ENCODE assay signal across 9 cellular contexts in genomic region chr15:51077565-51078153, GRCh38. TPM values are rescaled to one million over a fixed set of nuclear protein-coding genes. Genes with fewer than 3 reads are reported as not detected.
DNase-seq lines count a peak whose midpoint lies in the region; ATAC-seq and TF ChIP-seq lines count a peak whose summit lies in the region.
"Had no signal": no experiment of that assay in that cellular context is flagged by ENCODE, and none has a peak within 500 bp of the region (broad histone marks: within the 10 kb centered on the region; RNA-seq: fewer than 3 reads in every experiment).

No MANE protein-coding gene starts in this region.

- H3K27me3 Mint-ChIP-seq in T-cell: peaks cover 10 to 16% of the 10 kb centered on the region in 2 donors

- peak in 1 of 3 donors; percentile 32 for TF ChIP-seq POLR2A in body of pancreas (IDR thresholded peaks at IDR 0.05)

- H3K9me3 Mint-ChIP-seq in T-cell: no peaks in the 10 kb centered on the region
- H3K9me3 Mint-ChIP-seq: central memory CD8-positive, alpha-beta T cell had no signal

- H3K4me1 ChIP-seq in A673 (ENCODE audit: insufficient read depth, low read length, poor library complexity, severe bottlenecking) (no peaks in the 10 kb centered on the region), body of pancreas (no peaks in the 10 kb centered on the region), lung (ENCODE audit: control insufficient read depth in 2 of 2, insufficient read depth in 2 of 2, low read length in 2 of 2) (peaks cover 2 to 3% of the 10 kb centered on the region in 2 donors)

- H3K27ac Mint-ChIP-seq in T-cell: no peak overlapping the region

- H3K4me1 Mint-ChIP-seq in T-cell: peaks cover 6 to 12% (median 6%) of the 10 kb centered on the region in 3 donors

- H3K9me3 ChIP-seq in A673 (ENCODE audit: low read depth, low read length, poor library complexity, severe bottlenecking) (no peaks in the 10 kb centered on the region), body of pancreas (no peaks in the 10 kb centered on the region), lung (ENCODE audit: control insufficient read depth in 2 of 2, insufficient read depth in 1 of 2, low read length in 1 of 2) (no peaks in the 10 kb centered on the region)

- H3K36me3 ChIP-seq in A673 (ENCODE audit: insufficient read depth, low read length, poor library complexity, severe bottlenecking): no peaks in the 10 kb centered on the region
- H3K36me3 ChIP-seq in body of pancreas (replicated peaks in 1 of 2; ENCODE audit: insufficient read depth in 1 of 2, low read depth in 2 of 2): no peaks in the 10 kb centered on the region
- no peaks in the 10 kb centered on the region for H3K36me3 ChIP-seq in lung (ENCODE audit: control insufficient read depth in 2 of 2, insufficient read depth in 2 of 2, low read length in 2 of 2)

- no peak for TF ChIP-seq CTCF in A673 (conservative IDR thresholded peaks at IDR 0.05; ENCODE audit: low read depth, low read length)
- no peak for TF ChIP-seq CTCF in body of pancreas (IDR thresholded peaks at IDR 0.05)
- no peak for TF ChIP-seq CTCF in lung (IDR thresholded peaks at IDR 0.05; ENCODE audit: control extremely low read depth, extremely low read depth)

- ATAC-seq in GM21576 (IDR thresholded peaks at IDR 0.05; ENCODE audit: unreplicated experiment) (peak; percentile 53), T-cell (replicated peaks in 1 of 4) (peak; percentile 18 to 79 (median 54)), body of pancreas (peak; percentile 80), lung (ENCODE audit: insufficient read depth, low FRiP score) (peak; percentile 56), GM21390 (IDR thresholded peaks at IDR 0.05; ENCODE audit: unreplicated experiment) (no peak)

- H3K4me3 ChIP-seq in A673 (ENCODE audit: low read depth, low read length, poor library complexity, severe bottlenecking) (no peak overlapping the region), body of pancreas (no peak overlapping the region), lung (no peak overlapping the region)

- peak; percentile 61 for DNase-seq in A673 (ENCODE audit: low spot score)
- peak in 33 of 34 experiments; percentile 2 to 53 (median 35) for DNase-seq in T-cell
- DNase-seq in body of pancreas: peak; percentile 68 to 84 (median 74)
- peak; percentile 71 for DNase-seq in lung (ENCODE audit: low spot score)
- peak; percentile 7 to 24 for DNase-seq in stimulated activated CD8-positive, alpha-beta memory T cell treated with anti-CD3 and anti-CD28 coated beads, Interleukin-2, amount 100 ng/mL, for 1 hour (ENCODE audit: low read depth in 2 of 2)
- DNase-seq in NCI-H1930 (lab: John Stamatoyannopoulos, UW): no peak

- peak overlapping the region in 2 of 3 donors; percentile 28 to 70 for H3K4me3 Mint-ChIP-seq in T-cell
- H3K4me3 Mint-ChIP-seq: central memory CD8-positive, alpha-beta T cell had no signal

- POLR2A ChIA-PET in A673 (lab: Charles Lee; ENCODE audit: low non-redundant PET) (no interaction called here), T-cell (lab: Charles Lee) (no interaction called here)

- CTCF ChIA-PET in A673 (lab: Charles Lee): interaction anchor here (1.0 kb wide), 1 partner anchor 86 kb away, joined by 3 read pairs; no protein-coding TSS in a partner anchor
- CTCF ChIA-PET in T-cell (lab: Charles Lee): no interaction called here

- no peaks in the 10 kb centered on the region for H3K36me3 Mint-ChIP-seq in T-cell

- H3K27me3 ChIP-seq in A673 (replicated peaks; ENCODE audit: insufficient read depth, low read depth, low read length, poor library complexity): no peaks in the 10 kb centered on the region
- no peaks in the 10 kb centered on the region for H3K27me3 ChIP-seq in body of pancreas
- no peaks in the 10 kb centered on the region for H3K27me3 ChIP-seq in lung (ENCODE audit: control insufficient read depth, insufficient read depth)

- no peak overlapping the region for H3K27ac ChIP-seq in A673 (ENCODE audit: low read depth, low read length, poor library complexity, severe bottlenecking)
- H3K27ac ChIP-seq in body of pancreas: no peak overlapping the region
- no peak overlapping the region for H3K27ac ChIP-seq in lung (ENCODE audit: low read depth in 1 of 2, low read length in 1 of 2)

- intact Hi-C loops in A673 (cut with micrococcal nuclease; ENCODE audit: unreplicated experiment): no loop called here
- intact Hi-C loops in body of pancreas (cut with DNase I): no loop called here

- no TSS peak for BruUV-seq in A673 (replicated peaks; lab: Mats Ljungman, UMichigan)

- 45 to 59% methylated on average over 18 to 19 of the region's 19 CpGs for WGBS in body of pancreas, 2 donors
- 32 to 45% methylated on average over 19 of the region's 19 CpGs for WGBS in lung, 2 donors

RNA-seq across cellular contexts. Expression of gene TNFAIP8L3, which starts 17.0 kb away (rescaled TPM):
- 0.15 and 0.24 TPM in 2 replicates for total RNA-seq in A673 (2021)
- not detected for total RNA-seq in T-cell
- 1 to 10 TPM in 1 of 2 donors, not detected in 1; 2.9 TPM for total RNA-seq in body of pancreas
- total RNA-seq in lung: 10 to 100 TPM in 1 of 2 donors, 1 to 10 TPM in 1; 4.4 to 15.4 TPM
- polyA plus RNA-seq in lung: 10 to 100 TPM in 1 of 2 donors, 1 to 10 TPM in 1; 3.7 to 20.5 TPM

Comparison
In these comparisons a context has a peak if more than half of its experiments do, and no peak if none do; other contexts are left out.
1. DNase-seq: peak in A673 (single experiment), T-cell (33 of 34), body of pancreas (4 of 4), lung (single experiment) and stimulated activated CD8-positive, alpha-beta memory T cell treated with anti-CD3 and anti-CD28 coated beads, Interleukin-2, amount 100 ng/mL, for 1 hour (2 of 2); none in NCI-H1930 (0 of 2).